In the genomic region with DNA sequence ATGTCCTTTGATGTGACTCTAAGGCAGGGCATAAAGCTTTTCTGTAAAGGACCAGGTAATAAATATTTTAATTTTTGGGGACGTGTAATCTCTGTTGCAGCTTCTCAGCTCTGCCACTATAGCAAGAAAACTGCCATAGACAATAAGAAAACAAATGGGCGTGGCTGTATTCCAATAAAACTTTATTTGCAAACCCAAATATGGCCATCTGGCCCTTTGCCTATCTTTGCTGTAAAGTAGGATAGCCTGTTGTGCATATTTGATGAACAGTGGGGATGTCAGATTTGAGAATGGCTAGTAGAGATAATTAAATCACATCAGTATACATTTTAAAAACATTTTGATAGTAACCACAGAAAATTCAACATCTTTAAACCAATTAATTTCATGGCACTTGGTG, we compare ENCODE assay signal across 25 cellular contexts.
A peak's percentile ranks its signal among the peaks of the same experiment; 100 is the strongest.
DNase-seq lines count a peak whose midpoint lies in the region; ATAC-seq, FAIRE-seq and TF ChIP-seq lines count a peak whose summit lies in the region.
"Had no signal": no experiment of that assay in that cellular context is flagged by ENCODE, and none has a peak within 500 bp of the region (broad histone marks: within the 10 kb centered on the region; RNA-seq: fewer than 3 reads in every experiment).

No MANE protein-coding gene starts in this region.

- no TSS peak for BruUV-seq in GM12878 (replicated peaks; lab: Mats Ljungman, UMichigan)

- H3K4me3 ChIP-seq in GM12878 (no peak overlapping the region), hepatocyte (no peak overlapping the region)
- H3K4me3 ChIP-seq: A549; BLaER1 treated with 17β-estradiol and CSF1 and Interleukin-3, amounts not matched to agents 10 nM and 100 nM; GM23338 had no signal

- CTCF ChIA-PET in GM12878 (lab: Yijun Ruan, JAX), result interaction anchor here (1.1 to 5.4 kb wide), 6 partner anchors 20 to 363 kb away, joined by 3 to 40 read pairs (median 6); no protein-coding TSS in a partner anchor

- TF ChIP-seq RAD21 in GM12878 (IDR thresholded peaks at IDR 0.05; ENCODE audit: insufficient read depth, low read depth, low read length), result no peak

- no peaks in the 10 kb centered on the region for H3K9me2 ChIP-seq in hepatocyte (replicated peaks; ENCODE audit: insufficient read depth)

- H3K9ac ChIP-seq in GM12878 (ENCODE audit: control insufficient read depth, insufficient read depth, low read length), result no peak overlapping the region
- H3K9ac ChIP-seq: BLaER1 treated with 17β-estradiol and CSF1 and Interleukin-3, amounts not matched to agents 10 nM and 100 nM had no signal

- no peak for TF ChIP-seq CTCF in 22Rv1 (IDR thresholded peaks at IDR 0.05)
- TF ChIP-seq CTCF in GM12878 (IDR thresholded peaks at IDR 0.05 in 2 of 3, conservative IDR thresholded peaks at IDR 0.05 in 1 of 3; ENCODE audit: control insufficient read depth in 2 of 3, extremely low read depth in 1 of 3, insufficient read depth in 1 of 3, low read depth in 3 of 3, low read length in 3 of 3), result no peak
- no peak for TF ChIP-seq CTCF in hepatocyte (IDR thresholded peaks at IDR 0.05; ENCODE audit: poor library complexity)

- SMC1A ChIA-PET in GM12878 (lab: Charles Lee; ENCODE audit: uncharacterized antibody, unreplicated experiment), result interaction anchor here (0.9 to 2.5 kb wide), 7 partner anchors 10 to 362 kb away, joined by 3 to 11 read pairs (median 3); no protein-coding TSS in a partner anchor

- H3K4me1 ChIP-seq in GM12878 (ENCODE audit: control insufficient read depth, insufficient read depth, low read length), result peaks cover 12% of the 10 kb centered on the region
- peaks cover 20% of the 10 kb centered on the region for H3K4me1 ChIP-seq in hepatocyte (ENCODE audit: insufficient read depth)
- H3K4me1 ChIP-seq: BE2C had no signal

- in situ Hi-C loops in GM12878 (cut with MboI), result no loop called here

- FAIRE-seq in GM12878 (lab: Jason Lieb, UNC), result no peak
- FAIRE-seq: A549, D721Med, GM12891 had no signal

- H3K27ac ChIP-seq in 22Rv1 (peak overlapping the region; percentile 83), GM12878 (ENCODE audit: control insufficient read depth, insufficient read depth) (no peak overlapping the region), hepatocyte (peak overlapping the region; percentile 56)
- H3K27ac ChIP-seq: A549; BLaER1 treated with 17β-estradiol and CSF1 and Interleukin-3, amounts not matched to agents 10 nM and 100 nM had no signal

- WGBS in GM12878 (ENCODE audit: insufficient coverage, insufficient replicate concordance, low lambda C conversion rate, missing lambda C conversion rate), result 93% methylated on average over 2 of the region's 2 CpGs
- WGBS in hepatocyte (ENCODE audit: low lambda C conversion rate, missing lambda C conversion rate), result 84% methylated on average over 2 of the region's 2 CpGs

- H3K27me3 ChIP-seq in GM12878 (replicated peaks in 1 of 2; ENCODE audit: control insufficient read depth in 2 of 2, insufficient read depth in 2 of 2, low read length in 1 of 2), result no peaks in the 10 kb centered on the region
- no peaks in the 10 kb centered on the region for H3K27me3 ChIP-seq in hepatocyte
- H3K27me3 ChIP-seq: BE2C; BLaER1 treated with 17β-estradiol and CSF1 and Interleukin-3, amounts not matched to agents 10 nM and 100 nM had no signal

- no peak overlapping the region for H3K4me2 ChIP-seq in GM12878 (ENCODE audit: control insufficient read depth, insufficient read depth)
- H3K4me2 ChIP-seq in hepatocyte, result no peak overlapping the region
- H3K4me2 ChIP-seq: BLaER1 treated with 17β-estradiol and CSF1 and Interleukin-3, amounts not matched to agents 10 nM and 100 nM; GM23338 had no signal

- no peak for TF ChIP-seq EP300 in GM12878 (IDR thresholded peaks at IDR 0.05; ENCODE audit: borderline replicate concordance in 1 of 2, control insufficient read depth in 1 of 2, low read depth in 2 of 2, low read length in 2 of 2)

- H2AFZ ChIP-seq in GM12878 (ENCODE audit: control insufficient read depth, low read depth, low read length) (no peak overlapping the region), hepatocyte (no peak overlapping the region)
- H2AFZ ChIP-seq: GM23338 had no signal

- H4K20me1 ChIP-seq in GM12878 (ENCODE audit: control insufficient read depth, insufficient read depth), result no peaks in the 10 kb centered on the region
- H4K20me1 ChIP-seq in hepatocyte (ENCODE audit: insufficient read depth, poor library complexity, severe bottlenecking), result no peaks in the 10 kb centered on the region

- peak; percentile 39 for DNase-seq in NCI-H526 treated with DMSO at 0.1 percent for 48 hours (lab: John Stamatoyannopoulos, UW)
- no peak for DNase-seq in GM12878 (ENCODE audit: low read depth, low spot score)
- DNase-seq in hepatocyte (ENCODE audit: low spot score), result no peak
- no peak for DNase-seq in NCI-H2196 (lab: John Stamatoyannopoulos, UW; ENCODE audit: unreplicated experiment)
- no peak for DNase-seq in germinal center (ENCODE audit: low spot score)
- DNase-seq: 8988T; ACHN; AML-193; BE2C; CD4-positive, alpha-beta T cell; CD8-positive, alpha-beta memory T cell; DMS 273 treated with DMSO at 0.1 percent for 48 hours; DMS79; EL; GDM1; H9 had no signal

- RAD21 ChIA-PET in GM12878 (lab: Charles Lee; ENCODE audit: unreplicated experiment), result interaction anchor here (0.9 kb wide), 1 partner anchor 52 kb away, joined by 3 read pairs; no protein-coding TSS in a partner anchor

- no peak for TF ChIP-seq POLR2A in GM12878 (IDR thresholded peaks at IDR 0.05; ENCODE audit: low read depth, low read length)

- H3K9me3 ChIP-seq in GM12878 (replicated peaks; ENCODE audit: control insufficient read depth, insufficient read depth, low read length) (no peaks in the 10 kb centered on the region), hepatocyte (ENCODE audit: low read depth) (no peaks in the 10 kb centered on the region)
- H3K9me3 ChIP-seq: A549; BE2C; BLaER1 treated with 17β-estradiol and CSF1 and Interleukin-3, amounts not matched to agents 10 nM and 100 nM had no signal

- H3K36me3 ChIP-seq in GM12878 (ENCODE audit: control insufficient read depth in 2 of 2, insufficient read depth in 2 of 2, low read length in 1 of 2) (no peaks in the 10 kb centered on the region; a peak in 1 of 4 replicates), hepatocyte (replicated peaks; ENCODE audit: insufficient read depth, low read depth) (no peaks in the 10 kb centered on the region)
- H3K36me3 ChIP-seq: BE2C had no signal

- POLR2A ChIA-PET in GM12878 (lab: Charles Lee), result no interaction called here

- intact Hi-C loops in GM12878 (cut with micrococcal nuclease; ENCODE audit: unreplicated experiment), result no loop called here

- H3K79me2 ChIP-seq in GM12878 (ENCODE audit: control insufficient read depth, insufficient read depth, low read length) (peaks cover 2% of the 10 kb centered on the region), hepatocyte (peaks cover 34% of the 10 kb centered on the region)

- ATAC-seq in GM12878, result no peak
- no peak for ATAC-seq in GM18517 (IDR thresholded peaks at IDR 0.05; ENCODE audit: unreplicated experiment)
- no peak for ATAC-seq in GM18873 (IDR thresholded peaks at IDR 0.05; ENCODE audit: low FRiP score, unreplicated experiment)
- ATAC-seq: GM23338, HCT116 had no signal

TF ChIP-seq in GM12878, 131 proteins besides CTCF, POLR2A, EP300 and RAD21:
- TF ChIP-seq, protein P1, sequence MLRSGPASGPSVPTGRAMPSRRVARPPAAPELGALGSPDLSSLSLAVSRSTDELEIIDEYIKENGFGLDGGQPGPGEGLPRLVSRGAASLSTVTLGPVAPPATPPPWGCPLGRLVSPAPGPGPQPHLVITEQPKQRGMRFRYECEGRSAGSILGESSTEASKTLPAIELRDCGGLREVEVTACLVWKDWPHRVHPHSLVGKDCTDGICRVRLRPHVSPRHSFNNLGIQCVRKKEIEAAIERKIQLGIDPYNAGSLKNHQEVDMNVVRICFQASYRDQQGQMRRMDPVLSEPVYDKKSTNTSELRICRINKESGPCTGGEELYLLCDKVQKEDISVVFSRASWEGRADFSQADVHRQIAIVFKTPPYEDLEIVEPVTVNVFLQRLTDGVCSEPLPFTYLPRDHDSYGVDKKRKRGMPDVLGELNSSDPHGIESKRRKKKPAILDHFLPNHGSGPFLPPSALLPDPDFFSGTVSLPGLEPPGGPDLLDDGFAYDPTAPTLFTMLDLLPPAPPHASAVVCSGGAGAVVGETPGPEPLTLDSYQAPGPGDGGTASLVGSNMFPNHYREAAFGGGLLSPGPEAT (IDR thresholded peaks at IDR 0.05; ENCODE audit: low read depth), result no peak
- TF ChIP-seq TBL1XR1 (IDR thresholded peaks at IDR 0.05; ENCODE audit: low read depth, low read length) (no peak), CEBPB (IDR thresholded peaks at IDR 0.05; ENCODE audit: borderline replicate concordance in 1 of 2, low read depth in 2 of 2, low read length in 2 of 2) (no peak), PAX5 (IDR thresholded peaks at IDR 0.05; ENCODE audit: borderline replicate concordance, low read depth, low read length) (no peak), RB1 (IDR thresholded peaks at IDR 0.05; ENCODE audit: borderline replicate concordance) (no peak), PAX8 (IDR thresholded peaks at IDR 0.05) (no peak)
- TF ChIP-seq, protein P2, sequence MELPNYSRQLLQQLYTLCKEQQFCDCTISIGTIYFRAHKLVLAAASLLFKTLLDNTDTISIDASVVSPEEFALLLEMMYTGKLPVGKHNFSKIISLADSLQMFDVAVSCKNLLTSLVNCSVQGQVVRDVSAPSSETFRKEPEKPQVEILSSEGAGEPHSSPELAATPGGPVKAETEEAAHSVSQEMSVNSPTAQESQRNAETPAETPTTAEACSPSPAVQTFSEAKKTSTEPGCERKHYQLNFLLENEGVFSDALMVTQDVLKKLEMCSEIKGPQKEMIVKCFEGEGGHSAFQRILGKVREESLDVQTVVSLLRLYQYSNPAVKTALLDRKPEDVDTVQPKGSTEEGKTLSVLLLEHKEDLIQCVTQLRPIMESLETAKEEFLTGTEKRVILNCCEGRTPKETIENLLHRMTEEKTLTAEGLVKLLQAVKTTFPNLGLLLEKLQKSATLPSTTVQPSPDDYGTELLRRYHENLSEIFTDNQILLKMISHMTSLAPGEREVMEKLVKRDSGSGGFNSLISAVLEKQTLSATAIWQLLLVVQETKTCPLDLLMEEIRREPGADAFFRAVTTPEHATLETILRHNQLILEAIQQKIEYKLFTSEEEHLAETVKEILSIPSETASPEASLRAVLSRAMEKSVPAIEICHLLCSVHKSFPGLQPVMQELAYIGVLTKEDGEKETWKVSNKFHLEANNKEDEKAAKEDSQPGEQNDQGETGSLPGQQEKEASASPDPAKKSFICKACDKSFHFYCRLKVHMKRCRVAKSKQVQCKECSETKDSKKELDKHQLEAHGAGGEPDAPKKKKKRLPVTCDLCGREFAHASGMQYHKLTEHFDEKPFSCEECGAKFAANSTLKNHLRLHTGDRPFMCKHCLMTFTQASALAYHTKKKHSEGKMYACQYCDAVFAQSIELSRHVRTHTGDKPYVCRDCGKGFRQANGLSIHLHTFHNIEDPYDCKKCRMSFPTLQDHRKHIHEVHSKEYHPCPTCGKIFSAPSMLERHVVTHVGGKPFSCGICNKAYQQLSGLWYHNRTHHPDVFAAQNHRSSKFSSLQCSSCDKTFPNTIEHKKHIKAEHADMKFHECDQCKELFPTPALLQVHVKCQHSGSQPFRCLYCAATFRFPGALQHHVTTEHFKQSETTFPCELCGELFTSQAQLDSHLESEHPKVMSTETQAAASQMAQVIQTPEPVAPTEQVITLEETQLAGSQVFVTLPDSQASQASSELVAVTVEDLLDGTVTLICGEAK (IDR thresholded peaks at IDR 0.05; ENCODE audit: borderline replicate concordance), result peak; percentile 60
TF ChIP-seq in GM12878: peak in this region for 1.
